7 cellular contexts compared by ENCODE assay signal in the genomic region with DNA sequence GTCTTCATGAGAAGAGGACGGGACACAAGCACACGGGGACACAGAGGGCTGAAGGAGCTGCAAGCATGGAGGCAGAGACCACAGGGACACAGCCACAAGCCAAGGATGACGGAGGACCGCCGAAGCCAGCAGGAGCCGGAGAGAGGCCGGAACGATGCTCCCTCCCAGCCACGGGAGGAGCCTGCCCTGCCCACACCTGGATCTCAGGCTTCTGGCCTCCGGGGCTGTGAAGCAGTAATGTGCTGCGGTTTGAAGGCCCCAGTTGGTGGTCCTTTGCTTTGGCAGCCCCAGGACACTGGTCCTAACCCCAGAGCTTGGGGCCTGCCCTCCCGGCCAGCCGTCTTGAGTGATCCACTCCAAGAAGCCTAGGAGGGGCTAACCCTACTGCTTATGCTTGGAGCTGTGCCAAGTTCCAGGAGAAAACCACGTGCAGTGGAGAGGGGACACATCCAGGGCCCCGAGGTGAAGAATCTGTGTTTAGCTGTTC.
"Had no signal": no experiment of that assay in that cellular context is flagged by ENCODE, and none has a peak within 500 bp of the region (broad histone marks: within the 10 kb centered on the region; RNA-seq: fewer than 3 reads in every experiment).

No MANE protein-coding gene starts in this region.

- H3K4me3 Mint-ChIP-seq: HFFc6, IgD-negative memory B cell had no signal

- H3K27ac ChIP-seq: GM23248, HL-60 had no signal

- H3K27me3 Mint-ChIP-seq: IgD-negative memory B cell had no signal

- H3K27ac Mint-ChIP-seq: HFFc6, IgD-negative memory B cell had no signal

- ATAC-seq: HepG2 had no signal

- H3K9me3 Mint-ChIP-seq: IgD-negative memory B cell had no signal

- H3K4me1 Mint-ChIP-seq: IgD-negative memory B cell had no signal

- H3K36me3 Mint-ChIP-seq: IgD-negative memory B cell had no signal

- FAIRE-seq: HepG2 had no signal

- H3K9ac ChIP-seq: GM23248 had no signal

- H3K4me3 ChIP-seq: GM23248 had no signal

- DNase-seq: GM23248, HCEC 1CT, HFFc6, KG1 had no signal

- H2AFZ ChIP-seq: GM23248 had no signal
